In genomic region chr16:67676939-67677338, GRCh38 we compare ENCODE assay signal across 18 cellular contexts. TPM values are rescaled to one million over a fixed set of nuclear protein-coding genes. Genes with fewer than 3 reads are reported as not detected.
DNase-seq lines count a peak whose midpoint lies in the region; ATAC-seq, FAIRE-seq and TF ChIP-seq lines count a peak whose summit lies in the region.
"Had no signal": no experiment of that assay in that cellular context is flagged by ENCODE, and none has a peak within 500 bp of the region (broad histone marks: within the 10 kb centered on the region; RNA-seq: fewer than 3 reads in every experiment).

No MANE protein-coding gene starts in this region.

- H3K27ac ChIP-seq in BLaER1 treated with 17β-estradiol and CSF1 and Interleukin-3, amounts not matched to agents 10 nM and 100 nM: no peak overlapping the region
- H3K27ac ChIP-seq in PC-9: peak overlapping the region; percentile 78
- no peak overlapping the region for H3K27ac ChIP-seq in keratinocyte (ENCODE audit: control insufficient read depth, insufficient read depth, low read length)
- peak overlapping the region in 6 of 8 donors; percentile 29 to 94 (median 72) for H3K27ac ChIP-seq in spleen
- no peak overlapping the region for H3K27ac ChIP-seq in body of pancreas
- H3K27ac ChIP-seq: HL-60 had no signal

- peaks cover 32% of the 10 kb centered on the region for H3F3A ChIP-seq in PC-9 (ENCODE audit: insufficient read depth, low read depth)

- H2AFZ ChIP-seq in PC-9: no peak overlapping the region
- H2AFZ ChIP-seq in keratinocyte (ENCODE audit: control insufficient read depth, low read length): no peak overlapping the region

- DNase-seq in PC-9 (no peak), keratinocyte (ENCODE audit: low read depth, low spot score) (no peak), spleen (peak; percentile 12), NCI-H69 (lab: John Stamatoyannopoulos, UW) (no peak), NCI-H1105 treated with DMSO at 0.1 percent for 48 hours (lab: John Stamatoyannopoulos, UW) (no peak), body of pancreas (no peak)
- DNase-seq: CD4-positive, alpha-beta T cell; GDM1; HCEC 1CT; NCI-H1436; NCI-H2029; NCI-H2171; NCI-H446; NCI-H82 had no signal

- no peak for ATAC-seq in HG03432 (IDR thresholded peaks at IDR 0.05; ENCODE audit: unreplicated experiment)
- ATAC-seq in body of pancreas: no peak
- ATAC-seq: GM12878 had no signal

- H4K20me1 ChIP-seq in BLaER1 treated with 17β-estradiol and CSF1 and Interleukin-3, amounts not matched to agents 10 nM and 100 nM: peaks cover 0 to 15% (median 0%) of the 10 kb centered on the region in 11 experiments; a peak in 1 of 22 replicates
- no peaks in the 10 kb centered on the region for H4K20me1 ChIP-seq in PC-9 (ENCODE audit: insufficient read depth)
- no peaks in the 10 kb centered on the region for H4K20me1 ChIP-seq in keratinocyte (ENCODE audit: control insufficient read depth, extremely low read depth, insufficient read depth, low read length)

- POLR2A ChIA-PET in PC-9 (lab: Charles Lee; ENCODE audit: unreplicated experiment): interaction anchor here (0.6 to 0.7 kb wide), 7 partner anchors 17 to 551 kb away, joined by 3 to 6 read pairs (median 4); partner anchors contain the start of genes ACD and TSNAXIP1

- peak overlapping the region in 10 of 11 experiments; percentile 1 to 67 (median 44); a peak in 15 of 22 replicates for H3K4me2 ChIP-seq in BLaER1 treated with 17β-estradiol and CSF1 and Interleukin-3, amounts not matched to agents 10 nM and 100 nM
- H3K4me2 ChIP-seq in PC-9: peak overlapping the region; percentile 30
- peak overlapping the region; percentile 1 for H3K4me2 ChIP-seq in keratinocyte (ENCODE audit: control insufficient read depth, extremely low read depth, insufficient read depth, low read depth, low read length)

- no peaks in the 10 kb centered on the region for H3K9me2 ChIP-seq in PC-9 (ENCODE audit: insufficient read depth)

- no peak for FAIRE-seq in keratinocyte (lab: Jason Lieb, UNC)
- FAIRE-seq: GM12878 had no signal

- no peaks in the 10 kb centered on the region for H3K27me3 ChIP-seq in BLaER1 treated with 17β-estradiol and CSF1 and Interleukin-3, amounts not matched to agents 10 nM and 100 nM
- no peaks in the 10 kb centered on the region for H3K27me3 ChIP-seq in PC-9 (ENCODE audit: insufficient read depth, low read depth)
- no peaks in the 10 kb centered on the region for H3K27me3 ChIP-seq in keratinocyte (ENCODE audit: control insufficient read depth, extremely low read depth, insufficient read depth, low read length)
- H3K27me3 ChIP-seq in spleen (replicated peaks in 1 of 7): no peaks in the 10 kb centered on the region
- H3K27me3 ChIP-seq in body of pancreas: no peaks in the 10 kb centered on the region

- peaks cover 38 to 57% (median 49%) of the 10 kb centered on the region in 10 experiments for H3K4me1 ChIP-seq in BLaER1 treated with 17β-estradiol and CSF1 and Interleukin-3, amounts not matched to agents 10 nM and 100 nM
- H3K4me1 ChIP-seq in PC-9 (replicated peaks; ENCODE audit: insufficient read depth): peaks cover 26% of the 10 kb centered on the region
- peaks cover 13% of the 10 kb centered on the region for H3K4me1 ChIP-seq in keratinocyte (ENCODE audit: control insufficient read depth, extremely low read depth, insufficient read depth, low read length)
- H3K4me1 ChIP-seq in spleen: peaks cover 18 to 66% (median 56%) of the 10 kb centered on the region in 6 donors
- H3K4me1 ChIP-seq in body of pancreas: peaks cover 21% of the 10 kb centered on the region

- dilution Hi-C loops in keratinocyte (cut with MboI; ENCODE audit: extremely low pct_ligation_motif_present, low sequenced_read_pairs): no loop called here

- intact Hi-C loops in PC-9 (cut with micrococcal nuclease; ENCODE audit: unreplicated experiment) (loop anchor here (5.0 to 10.0 kb wide), 3 partner anchors 45 to 558 kb away; partner anchors contain the start of gene ESRP2), spleen (cut with DNase I; ENCODE audit: low total_unique reads) (loop anchor here (10.0 kb wide), 1 partner anchor 248 kb away; no protein-coding TSS in a partner anchor), body of pancreas (cut with DNase I) (no loop called here)

- no peaks in the 10 kb centered on the region for H3K9me1 ChIP-seq in keratinocyte (ENCODE audit: control insufficient read depth, extremely low read depth, insufficient read depth, low read length)

- CTCF ChIA-PET in PC-9 (lab: Charles Lee): interaction anchor here (0.5 to 1.1 kb wide), 2 partner anchors 113 to 408 kb away, joined by 3 read pairs; partner anchors contain the start of gene NFATC3

- no peak overlapping the region for H3K9ac ChIP-seq in BLaER1 treated with 17β-estradiol and CSF1 and Interleukin-3, amounts not matched to agents 10 nM and 100 nM
- no peak overlapping the region for H3K9ac ChIP-seq in keratinocyte (ENCODE audit: control insufficient read depth, extremely low read depth, insufficient read depth, low read length)

- 0 out of 2 replicates have a peak, but pooled peaks cover 3% of the 10 kb centered on the region for H3K79me2 ChIP-seq in PC-9 (ENCODE audit: low read depth)
- no peaks in the 10 kb centered on the region for H3K79me2 ChIP-seq in keratinocyte (ENCODE audit: control insufficient read depth, insufficient read depth, low read length)

- peaks cover 15 to 48% (median 30%) of the 10 kb centered on the region in 11 experiments for H3K36me3 ChIP-seq in BLaER1 treated with 17β-estradiol and CSF1 and Interleukin-3, amounts not matched to agents 10 nM and 100 nM
- H3K36me3 ChIP-seq in PC-9 (ENCODE audit: low read depth) (no peaks in the 10 kb centered on the region), keratinocyte (ENCODE audit: control insufficient read depth in 2 of 2, extremely low read depth in 1 of 2, insufficient read depth in 2 of 2, low read length in 2 of 2) (peaks cover 0 to 5% of the 10 kb centered on the region in 2 experiments), spleen (peaks cover 0 to 50% (median 9%) of the 10 kb centered on the region in 6 donors), body of pancreas (replicated peaks in 1 of 2; ENCODE audit: insufficient read depth in 1 of 2, low read depth in 2 of 2) (no peaks in the 10 kb centered on the region)

- no peak for TF ChIP-seq POLR2A in spleen (IDR thresholded peaks at IDR 0.05)
- no peak for TF ChIP-seq POLR2A in body of pancreas (IDR thresholded peaks at IDR 0.05)

- H3K9me3 ChIP-seq in BLaER1 treated with 17β-estradiol and CSF1 and Interleukin-3, amounts not matched to agents 10 nM and 100 nM (replicated peaks in 1 of 11): no peaks in the 10 kb centered on the region
- H3K9me3 ChIP-seq in PC-9 (ENCODE audit: insufficient read depth, low read depth) (no peaks in the 10 kb centered on the region), keratinocyte (ENCODE audit: control insufficient read depth, low read depth, low read length) (no peaks in the 10 kb centered on the region), spleen (no peaks in the 10 kb centered on the region), body of pancreas (no peaks in the 10 kb centered on the region)

- BruUV-seq in PC-9 (replicated peaks; lab: Mats Ljungman, UMichigan): no TSS peak

- no peak overlapping the region for H3K4me3 ChIP-seq in BLaER1 treated with 17β-estradiol and CSF1 and Interleukin-3, amounts not matched to agents 10 nM and 100 nM
- H3K4me3 ChIP-seq in PC-9 (no peak overlapping the region), keratinocyte (ENCODE audit: control insufficient read depth in 2 of 3, extremely low read depth in 1 of 3, insufficient read depth in 2 of 3, low read depth in 1 of 3, low read length in 3 of 3) (no peak overlapping the region), spleen (no peak overlapping the region), body of pancreas (no peak overlapping the region)
- H3K4me3 ChIP-seq: GM12878 had no signal

- WGBS in spleen, 5 donors: 65 to 73% (median 69%) methylated on average over 8 of the region's 8 CpGs
- WGBS in body of pancreas, 2 donors: 62 to 72% methylated on average over 8 of the region's 8 CpGs

- no peak for TF ChIP-seq CTCF in PC-9 (conservative IDR thresholded peaks at IDR 0.05)
- TF ChIP-seq CTCF in keratinocyte (optimal IDR thresholded peaks at IDR 0.05 in 1 of 3, IDR thresholded peaks at IDR 0.05 in 1 of 3, conservative IDR thresholded peaks at IDR 0.05 in 1 of 3; ENCODE audit: extremely low read depth in 1 of 3, insufficient read depth in 2 of 3, low read length in 3 of 3): no peak
- TF ChIP-seq CTCF in spleen (IDR thresholded peaks at IDR 0.05 in 8 of 11, conservative IDR thresholded peaks at IDR 0.05 in 3 of 11): no peak
- no peak for TF ChIP-seq CTCF in body of pancreas (IDR thresholded peaks at IDR 0.05)

RNA-seq across cellular contexts. Expression of gene C16orf86, which starts 10.3 kb away (rescaled TPM):
- total RNA-seq in PC-9 (2021) (0.46 and 1.8 TPM in 2 replicates), spleen (10 to 100 TPM in 2 of 7 donors, 1 to 10 TPM in 5; 5.2 to 17.3 (median 7.9) TPM), body of pancreas (1 to 10 TPM; 7.5 to 9.6 TPM)
- polyA plus RNA-seq in keratinocyte (0.10 to 0.24 TPM (median 0.17 TPM) in 3 replicates), spleen (10 to 100 TPM in 2 of 3 donors, 1 to 10 TPM in 1; 8.9 to 11.1 (median 11.0) TPM)
- polyA plus RNA-seq in keratinocyte (2011; ENCODE audit: low read depth): not detected
- polyA plus RNA-seq in keratinocyte (2011; cell fraction: cytosol; rRNA removed): 0.31 TPM in 1 of 2 replicates, not detected in the other
- polyA plus RNA-seq in keratinocyte (2011; cell fraction: nucleus; rRNA removed): 0.29 and 0.41 TPM in 2 replicates
- 0.34 TPM in 1 of 2 replicates, not detected in the other for polyA plus RNA-seq in keratinocyte (2012; ENCODE audit: low replicate concordance)
- not detected in 3 replicates for polyA minus RNA-seq in keratinocyte
- polyA minus RNA-seq in keratinocyte (2011; cell fraction: cytosol; rRNA and poly(A)+ RNA removed): not detected
- polyA minus RNA-seq in keratinocyte (2011; cell fraction: nucleus; rRNA and poly(A)+ RNA removed): not detected in 2 replicates

RNA-seq across cellular contexts. Expression of gene ENKD1, which starts 10.4 kb away (rescaled TPM):
- total RNA-seq in PC-9 (2021) (20.8 and 21.6 TPM in 2 replicates), spleen (10 to 100 TPM in 5 of 7 donors, 1 to 10 TPM in 2; 9.2 to 18.4 (median 11.4) TPM), body of pancreas (10 to 100 TPM; 68.0 to 91.0 TPM)
- polyA plus RNA-seq in keratinocyte (4.3 to 4.6 TPM (median 4.4 TPM) in 3 replicates), spleen (10 to 100 TPM; 13.0 to 21.6 (median 18.7) TPM)
- polyA plus RNA-seq in keratinocyte (2011; ENCODE audit: low read depth): 10.4 TPM
- 1.1 and 3.1 TPM in 2 replicates for polyA plus RNA-seq in keratinocyte (2011; cell fraction: cytosol; rRNA removed)
- 5.6 and 8.4 TPM in 2 replicates for polyA plus RNA-seq in keratinocyte (2011; cell fraction: nucleus; rRNA removed)
- polyA plus RNA-seq in keratinocyte (2012; ENCODE audit: low replicate concordance): 5.0 and 7.6 TPM in 2 replicates
- 2.3 to 7.6 TPM (median 3.8 TPM) in 3 replicates for polyA minus RNA-seq in keratinocyte
- 10.0 TPM for polyA minus RNA-seq in keratinocyte (2011; cell fraction: cytosol; rRNA and poly(A)+ RNA removed)
- polyA minus RNA-seq in keratinocyte (2011; cell fraction: nucleus; rRNA and poly(A)+ RNA removed): 3.0 and 3.3 TPM in 2 replicates

RNA-seq across cellular contexts. Expression of gene PARD6A, which starts 16.2 kb away (rescaled TPM):
- 4.4 and 8.1 TPM in 2 replicates for total RNA-seq in PC-9 (2021)
- 0.05 to 0.23 TPM (median 0.20 TPM) in 3 replicates for polyA plus RNA-seq in keratinocyte
- not detected for polyA plus RNA-seq in keratinocyte (2011; ENCODE audit: low read depth)
- polyA plus RNA-seq in keratinocyte (2011; cell fraction: cytosol; rRNA removed): 0.14 TPM in 1 of 2 replicates, not detected in the other
- polyA plus RNA-seq in keratinocyte (2011; cell fraction: nucleus; rRNA removed): not detected in 2 replicates
- polyA plus RNA-seq in keratinocyte (2012; ENCODE audit: low replicate concordance): 0.21 and 0.23 TPM in 2 replicates
- 0.92 TPM in 1 of 3 replicates, not detected in the others for polyA minus RNA-seq in keratinocyte
- polyA minus RNA-seq in keratinocyte (2011; cell fraction: cytosol; rRNA and poly(A)+ RNA removed): not detected
- polyA minus RNA-seq in keratinocyte (2011; cell fraction: nucleus; rRNA and poly(A)+ RNA removed): not detected in 2 replicates
- total RNA-seq in spleen: 10 to 100 TPM in 1 of 7 donors, 1 to 10 TPM in 6; 3.3 to 13.8 (median 5.5) TPM
- polyA plus RNA-seq in spleen: 10 to 100 TPM in 1 of 3 donors, 1 to 10 TPM in 2; 5.4 to 10.2 (median 8.2) TPM
- total RNA-seq in body of pancreas: 10 to 100 TPM; 21.1 to 22.8 TPM

RNA-seq across cellular contexts. Expression of gene ACD, which starts 16.9 kb away (rescaled TPM):
- 34.7 and 38.9 TPM in 2 replicates for total RNA-seq in PC-9 (2021)
- 12.9 to 16.7 TPM (median 13.2 TPM) in 3 replicates for polyA plus RNA-seq in keratinocyte
- 2.0 TPM for polyA plus RNA-seq in keratinocyte (2011; ENCODE audit: low read depth)
- 11.6 and 18.7 TPM in 2 replicates for polyA plus RNA-seq in keratinocyte (2011; cell fraction: cytosol; rRNA removed)
- 21.1 and 28.1 TPM in 2 replicates for polyA plus RNA-seq in keratinocyte (2011; cell fraction: nucleus; rRNA removed)
- 9.7 and 22.6 TPM in 2 replicates for polyA plus RNA-seq in keratinocyte (2012; ENCODE audit: low replicate concordance)
- polyA minus RNA-seq in keratinocyte: 9.4 to 58.0 TPM (median 9.8 TPM) in 3 replicates
- polyA minus RNA-seq in keratinocyte (2011; cell fraction: cytosol; rRNA and poly(A)+ RNA removed): 24.9 TPM
- polyA minus RNA-seq in keratinocyte (2011; cell fraction: nucleus; rRNA and poly(A)+ RNA removed): 7.4 and 8.0 TPM in 2 replicates
- 10 to 100 TPM; 18.1 to 31.7 (median 24.4) TPM for total RNA-seq in spleen
- 10 to 100 TPM; 16.9 to 25.2 (median 18.1) TPM for polyA plus RNA-seq in spleen
- total RNA-seq in body of pancreas: 10 to 100 TPM; 11.4 to 33.6 TPM

RNA-seq across cellular contexts. Expression of gene CARMIL2, which starts 32.0 kb away (rescaled TPM):
- total RNA-seq in PC-9 (2021) (0.87 and 1.5 TPM in 2 replicates), spleen (10 to 100 TPM; 30.0 to 66.7 (median 50.6) TPM), body of pancreas (1 to 10 TPM in 1 of 2 donors, under 1 TPM in 1; 0.52 to 2.3 TPM)
- polyA plus RNA-seq in keratinocyte (0.06 to 0.12 TPM in 2 of 3 replicates, not detected in the other), spleen (10 to 100 TPM; 48.1 to 92.3 (median 80.1) TPM)
- not detected for polyA plus RNA-seq in keratinocyte (2011; ENCODE audit: low read depth)
- polyA plus RNA-seq in keratinocyte (2011; cell fraction: cytosol; rRNA removed): 0.02 and 0.08 TPM in 2 replicates
- 0.49 and 0.75 TPM in 2 replicates for polyA plus RNA-seq in keratinocyte (2011; cell fraction: nucleus; rRNA removed)
- 0.10 and 0.14 TPM in 2 replicates for polyA plus RNA-seq in keratinocyte (2012; ENCODE audit: low replicate concordance)
- not detected in 3 replicates for polyA minus RNA-seq in keratinocyte
- not detected for polyA minus RNA-seq in keratinocyte (2011; cell fraction: cytosol; rRNA and poly(A)+ RNA removed)
- polyA minus RNA-seq in keratinocyte (2011; cell fraction: nucleus; rRNA and poly(A)+ RNA removed): 0.63 and 1.2 TPM in 2 replicates

Comparison
In these comparisons a context has a peak if more than half of its experiments do, and no peak if none do; other contexts are left out.
1. H3K27ac ChIP-seq: peak in PC-9 (single experiment) and spleen (6 of 8); none in BLaER1 treated with 17β-estradiol and CSF1 and Interleukin-3, amounts not matched to agents 10 nM and 100 nM (0 of 11), keratinocyte (single experiment) and body of pancreas (0 of 4).
2. Peak in every context shown above with its lines, with median percentiles within 50 percentile points of each other: H3K4me2 ChIP-seq.